In genomic region chr16:54974391-54974790, GRCh38 we compare ENCODE assay signal across 17 cellular contexts. TPM values are rescaled to one million over a fixed set of nuclear protein-coding genes. Genes with fewer than 3 reads are reported as not detected.
DNase-seq lines count a peak whose midpoint lies in the region; ATAC-seq lines count a peak whose summit lies in the region.
"Had no signal": no experiment of that assay in that cellular context is flagged by ENCODE, and none has a peak within 500 bp of the region (broad histone marks: within the 10 kb centered on the region; RNA-seq: fewer than 3 reads in every experiment).

No MANE protein-coding gene starts in this region.

- H2AFZ ChIP-seq in trophoblast cell (ENCODE audit: insufficient read depth, low read length, poor library complexity) = no peak overlapping the region
- H2AFZ ChIP-seq: GM23338 had no signal

- no peak overlapping the region for H2AK5ac ChIP-seq in trophoblast cell (ENCODE audit: low read length)

- ATAC-seq in HG03520 (IDR thresholded peaks at IDR 0.05; ENCODE audit: unreplicated experiment) = no peak
- ATAC-seq: GM23338 had no signal

- peaks cover 2% of the 10 kb centered on the region for H3K27me3 ChIP-seq in trophoblast cell (ENCODE audit: insufficient read depth, low read length)
- H3K27me3 ChIP-seq: BE2C had no signal

- H4K8ac ChIP-seq in trophoblast cell (ENCODE audit: low read depth, low read length) = no peak overlapping the region

- no peak overlapping the region for H4K91ac ChIP-seq in trophoblast cell (ENCODE audit: low read depth, low read length)

- no peaks in the 10 kb centered on the region for H3K79me1 ChIP-seq in trophoblast cell (ENCODE audit: low read length)

- no peak overlapping the region for H2BK120ac ChIP-seq in trophoblast cell (ENCODE audit: insufficient read depth, low read length, poor library complexity)

- H3K4me3 ChIP-seq in trophoblast cell (ENCODE audit: low read depth, low read length) = peak overlapping the region; percentile 13
- H3K4me3 ChIP-seq: GM23338 had no signal

- H3K27ac ChIP-seq in trophoblast cell (ENCODE audit: low read depth, low read length) = no peak overlapping the region

- no peak overlapping the region for H2BK5ac ChIP-seq in trophoblast cell (ENCODE audit: low read depth, low read length, poor library complexity)

- no peaks in the 10 kb centered on the region for H3K4me1 ChIP-seq in trophoblast cell (ENCODE audit: control insufficient read depth in 1 of 2, insufficient read depth in 2 of 2, low read length in 2 of 2)
- H3K4me1 ChIP-seq: BE2C had no signal

- H2BK12ac ChIP-seq in trophoblast cell (ENCODE audit: low read length) = no peak overlapping the region

- no CpG with 5 or more reads among the region's 4 CpGs for WGBS in trophoblast cell (ENCODE audit: extremely low coverage, insufficient coverage, insufficient read length)

- no peaks in the 10 kb centered on the region for H3K79me2 ChIP-seq in trophoblast cell (ENCODE audit: control insufficient read depth, insufficient read depth, low read length, poor library complexity)

- DNase-seq in DMS79 treated with DMSO at 0.1 percent for 48 hours (lab: John Stamatoyannopoulos, UW) (peak; percentile 39), NCI-H128 (lab: John Stamatoyannopoulos, UW; ENCODE audit: unreplicated experiment) (peak; percentile 7), UCSD-AML1 (lab: John Stamatoyannopoulos, UW; ENCODE audit: unreplicated experiment) (peak; percentile 31), trophoblast cell (no peak), NCI-H345 treated with DMSO at 0.1 percent for 48 hours (lab: John Stamatoyannopoulos, UW; ENCODE audit: unreplicated experiment) (no peak)
- no peak for DNase-seq in effector CD4-positive, alpha-beta T cell
- DNase-seq: ACHN; BE2C; C1 segment of cervical spinal cord; CD4-positive, CD25-positive, alpha-beta regulatory T cell; CD8-positive, alpha-beta memory T cell; COR-L47; DMS 273 treated with DMSO at 0.1 percent for 48 hours; GF-D8; HCEC 1CT had no signal

- H4K12ac ChIP-seq in trophoblast cell (ENCODE audit: low read depth, low read length) = no peak overlapping the region

- H3K9ac ChIP-seq in trophoblast cell (ENCODE audit: low read length) = no peak overlapping the region

- no peak overlapping the region for H3K4ac ChIP-seq in trophoblast cell (ENCODE audit: low read depth, low read length)

- no peak overlapping the region for H3K23ac ChIP-seq in trophoblast cell (ENCODE audit: low read length)

- no peaks in the 10 kb centered on the region for H3K9me3 ChIP-seq in trophoblast cell (ENCODE audit: insufficient read depth, low read depth, low read length)
- H3K9me3 ChIP-seq: BE2C had no signal

- no peak overlapping the region for H3K4me2 ChIP-seq in trophoblast cell (ENCODE audit: low read length)
- H3K4me2 ChIP-seq: GM23338 had no signal

- no peaks in the 10 kb centered on the region for H3K36me3 ChIP-seq in trophoblast cell (ENCODE audit: control insufficient read depth in 1 of 2, insufficient read depth in 2 of 2, low read length in 2 of 2)
- H3K36me3 ChIP-seq: BE2C had no signal

- H3K18ac ChIP-seq in trophoblast cell (ENCODE audit: low read length) = no peak overlapping the region

- H3K14ac ChIP-seq in trophoblast cell (ENCODE audit: low read length) = no peak overlapping the region

RNA-seq across cellular contexts. Expression of gene IRX5, which starts 43.7 kb away (rescaled TPM):
- polyA plus RNA-seq in trophoblast cell (2013) = 0.17 and 0.31 TPM in 2 replicates
- polyA plus RNA-seq: CD4-positive, CD25-positive, alpha-beta regulatory T cell; CD8-positive, alpha-beta memory T cell had no signal

Comparison
In these comparisons a context has a peak if more than half of its experiments do, and no peak if none do; other contexts are left out.
1. DNase-seq: peak in DMS79 treated with DMSO at 0.1 percent for 48 hours (single experiment), NCI-H128 (single experiment) and UCSD-AML1 (single experiment); none in trophoblast cell (0 of 2), NCI-H345 treated with DMSO at 0.1 percent for 48 hours (single experiment) and effector CD4-positive, alpha-beta T cell (single experiment).